Comparison of ENCODE assay signal across 18 cellular contexts in the genomic region with DNA sequence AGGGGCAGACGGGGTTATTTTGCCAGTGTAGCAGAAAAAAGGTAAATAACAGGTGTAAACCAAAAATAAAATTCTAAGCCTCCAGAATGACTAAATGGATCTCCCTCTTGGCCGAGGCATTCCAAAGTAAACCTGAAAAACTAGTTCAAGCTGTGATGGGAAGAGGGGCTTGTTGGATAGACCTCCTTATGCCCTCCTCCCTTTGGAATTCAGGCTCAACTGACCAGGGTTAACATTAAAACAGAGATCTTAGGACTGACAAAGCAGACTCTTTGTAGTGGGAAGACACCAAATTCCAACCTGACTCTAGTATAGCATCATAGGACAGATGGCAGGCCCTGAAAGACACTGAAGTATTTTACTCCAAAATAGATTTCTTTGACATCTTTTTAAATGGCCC.
"Had no signal": no experiment of that assay in that cellular context is flagged by ENCODE, and none has a peak within 500 bp of the region (broad histone marks: within the 10 kb centered on the region; RNA-seq: fewer than 3 reads in every experiment).

No MANE protein-coding gene starts in this region.

- DNase-seq: activated B cell treated with CpG ODN at 0.5 μM for 24 hours; activated CD4-positive, alpha-beta T cell treated with anti-CD3 and anti-CD28 coated beads for 48 hours; activated CD8-positive, alpha-beta T cell treated with anti-CD3 and anti-CD28 coated beads for 36 hours; activated naive CD4-positive, alpha-beta T cell; activated naive CD8-positive, alpha-beta T cell treated with anti-CD3 and anti-CD28 coated beads for 36 hours; activated T-cell treated with anti-CD3 and anti-CD28 coated beads, Interleukin-2, amount 50 U/mL, for 1 hour; amniotic stem cell; effector CD4-positive, alpha-beta T cell; gastrocnemius medialis; head of caudate nucleus; left colon; right cardiac atrium had no signal

- H3K4me3 ChIP-seq: gastrocnemius medialis, lung, prostate gland, skin epidermis, tibial nerve, vagina had no signal

- ATAC-seq: activated CD8-positive, alpha-beta T cell treated with anti-CD3 and anti-CD28 coated beads for 36 hours; esophagus mucosa; gastrocnemius medialis; left colon; right cardiac atrium had no signal

- H3K27me3 ChIP-seq: gastrocnemius medialis, tibial nerve, vagina had no signal

- H3K27ac ChIP-seq: gastrocnemius medialis, prostate gland, skin epidermis, tibial nerve, vagina had no signal

- H3K9me3 ChIP-seq: gastrocnemius medialis, prostate gland, tibial nerve, vagina had no signal

- H3K36me3 ChIP-seq: gastrocnemius medialis, prostate gland, tibial nerve, vagina had no signal

- H3K4me1 ChIP-seq: prostate gland, tibial nerve had no signal
